8 cellular contexts compared by ENCODE assay signal in genomic region chr7:100477871-100478248, GRCh38. TPM values are rescaled to one million over a fixed set of nuclear protein-coding genes. Genes with fewer than 3 reads are reported as not detected.
DNase-seq lines count a peak whose midpoint lies in the region; ATAC-seq and TF ChIP-seq lines count a peak whose summit lies in the region.

No MANE protein-coding gene starts in this region.

- H3K27me3 ChIP-seq in DOHH2 (ENCODE audit: control insufficient read depth, low read length) = no peaks in the 10 kb centered on the region
- H3K27me3 ChIP-seq in SJCRH30 = peaks cover 4% of the 10 kb centered on the region; the same call in 1 of the 2 replicates
- H3K27me3 ChIP-seq in rectal smooth muscle tissue (ENCODE audit: control insufficient read depth, insufficient read depth, low read length) = no peaks in the 10 kb centered on the region

- peaks cover 56% of the 10 kb centered on the region for H3K36me3 ChIP-seq in DOHH2 (ENCODE audit: control insufficient read depth, low read length)
- no peaks in the 10 kb centered on the region for H3K36me3 ChIP-seq in SJCRH30
- peaks cover 3% of the 10 kb centered on the region for H3K36me3 ChIP-seq in rectal smooth muscle tissue (ENCODE audit: control insufficient read depth, insufficient read depth, low read length)

- peaks cover 54% of the 10 kb centered on the region for H3K79me2 ChIP-seq in DOHH2 (ENCODE audit: control insufficient read depth, low read length)

- DNase-seq in SJCRH30 (no peak), fibroblast of mammary gland (ENCODE audit: low read depth) (no peak), A172 (ENCODE audit: low spot score) (no peak), DMS114 treated with DMSO at 0.1 percent for 48 hours (lab: John Stamatoyannopoulos, UW; ENCODE audit: unreplicated experiment) (no peak)
- DNase-seq in stimulated activated CD4-positive, alpha-beta T cell treated with anti-CD3 and anti-CD28 coated beads, Interleukin-4, amount 100 ng/mL, for 24 hours = no peak

- no peaks in the 10 kb centered on the region for H3K9me2 ChIP-seq in DOHH2 (replicated peaks; ENCODE audit: control insufficient read depth, low read length)

- no peak overlapping the region for H3K9ac ChIP-seq in rectal smooth muscle tissue (ENCODE audit: low read length)

- H3K27ac ChIP-seq in DOHH2 (ENCODE audit: low read depth, low read length) = peak overlapping the region; percentile 83
- no peak overlapping the region for H3K27ac ChIP-seq in SJCRH30
- peak overlapping the region; percentile 95 for H3K27ac ChIP-seq in rectal smooth muscle tissue (ENCODE audit: low read depth, low read length)

- TF ChIP-seq CTCF in DOHH2 (IDR thresholded peaks at IDR 0.05; ENCODE audit: low read depth, low read length, poor library complexity, severe bottlenecking) (no peak), fibroblast of mammary gland (conservative IDR thresholded peaks at IDR 0.05; ENCODE audit: control insufficient read depth, insufficient read depth, low read depth, low read length) (no peak)

- no peak for ATAC-seq in GM19467 (IDR thresholded peaks at IDR 0.05; ENCODE audit: unreplicated experiment)

- H3K4me3 ChIP-seq in DOHH2 (ENCODE audit: low read length) (peak overlapping the region; percentile 96), SJCRH30 (peak overlapping the region; percentile 79), fibroblast of mammary gland (ENCODE audit: control insufficient read depth, low read depth, low read length) (peak overlapping the region; percentile 92), rectal smooth muscle tissue (ENCODE audit: low read length) (peak overlapping the region; percentile 97)

- peak overlapping the region; percentile 95 for H3K4me2 ChIP-seq in DOHH2 (ENCODE audit: low read length)

- peaks cover 29% of the 10 kb centered on the region for H4K20me1 ChIP-seq in DOHH2 (ENCODE audit: control insufficient read depth, insufficient read depth, low read depth, low read length)

- H3K4me1 ChIP-seq in DOHH2 (ENCODE audit: control insufficient read depth, low read length) (peaks cover 60% of the 10 kb centered on the region), SJCRH30 (peaks cover 4% of the 10 kb centered on the region; the same call in 1 of the 2 replicates), rectal smooth muscle tissue (ENCODE audit: control insufficient read depth, insufficient read depth, low read length) (peaks cover 14% of the 10 kb centered on the region)

- no peaks in the 10 kb centered on the region for H3K9me3 ChIP-seq in DOHH2 (ENCODE audit: control insufficient read depth, insufficient read depth, low read length)
- H3K9me3 ChIP-seq in SJCRH30 (replicated peaks) = no peaks in the 10 kb centered on the region

- peaks cover 3% of the 10 kb centered on the region; the same call in 1 of the 2 replicates for H3F3A ChIP-seq in DOHH2 (ENCODE audit: control insufficient read depth, insufficient read depth)

RNA-seq across cellular contexts. Expression of gene TSC22D4, which starts 1.2 kb away (rescaled TPM):
- 13.7 and 14.7 TPM in 2 replicates for total RNA-seq in SJCRH30 (2014; rRNA removed; shearing (Covaris generic))
- total RNA-seq in A172 (2014; rRNA removed; shearing (Covaris generic)) = 26.6 and 32.6 TPM in 2 replicates

RNA-seq across cellular contexts. Expression of gene NYAP1, which starts 5.9 kb away (rescaled TPM):
- 0.49 and 0.56 TPM in 2 replicates for total RNA-seq in SJCRH30 (2014; rRNA removed; shearing (Covaris generic))
- total RNA-seq in A172 (2014; rRNA removed; shearing (Covaris generic)) = 0.07 TPM in 1 of 2 replicates, not detected in the other

RNA-seq across cellular contexts. Expression of gene SPACDR, which starts 13.8 kb away (rescaled TPM):
- not detected in 2 replicates for total RNA-seq in SJCRH30 (2014; rRNA removed; shearing (Covaris generic))
- total RNA-seq in A172 (2014; rRNA removed; shearing (Covaris generic)) = 0.60 and 8.3 TPM in 2 replicates

RNA-seq across cellular contexts. Expression of gene PPP1R35, which starts 41.6 kb away (rescaled TPM):
- total RNA-seq in SJCRH30 (2014; rRNA removed; shearing (Covaris generic)) = 11.2 and 11.7 TPM in 2 replicates
- total RNA-seq in A172 (2014; rRNA removed; shearing (Covaris generic)) = 55.0 and 67.7 TPM in 2 replicates

RNA-seq across cellular contexts. Expression of gene MEPCE, which starts 48.2 kb away (rescaled TPM):
- 48.2 and 50.6 TPM in 2 replicates for total RNA-seq in SJCRH30 (2014; rRNA removed; shearing (Covaris generic))
- 33.4 and 34.8 TPM in 2 replicates for total RNA-seq in A172 (2014; rRNA removed; shearing (Covaris generic))
